Comparison of ENCODE assay signal across 8 cellular contexts in the genomic region with DNA sequence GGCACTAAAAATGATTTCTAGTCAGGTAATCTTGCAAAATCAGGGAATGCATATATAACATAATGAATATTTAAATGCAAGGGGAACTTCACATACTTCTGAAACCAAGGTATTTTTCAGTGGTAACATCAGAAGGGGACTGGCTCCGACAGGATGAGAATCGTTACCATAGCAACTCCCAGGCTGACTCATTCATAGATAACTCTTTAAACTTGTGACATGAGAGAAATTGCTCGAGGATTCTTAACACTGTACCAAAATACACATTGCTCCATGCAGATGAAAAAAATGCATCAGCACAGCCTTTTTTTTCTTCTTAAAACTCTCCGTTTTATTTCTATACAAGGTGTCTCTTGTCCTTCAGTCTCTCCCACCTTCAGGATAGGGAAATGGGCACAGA.
A peak's percentile ranks its signal among the peaks of the same experiment; 100 is the strongest.
DNase-seq lines count a peak whose midpoint lies in the region; ATAC-seq and TF ChIP-seq lines count a peak whose summit lies in the region.

No MANE protein-coding gene starts in this region.

- POLR2A ChIA-PET in IMR-90 (lab: Charles Lee; ENCODE audit: unreplicated experiment): no interaction called here

- H3K23ac ChIP-seq in IMR-90 (ENCODE audit: low read depth, low read length): 0 out of 2 replicates have a peak overlapping the region, but pooled peaks have one; percentile 31

- no peaks in the 10 kb centered on the region for H3K4me1 ChIP-seq in IMR-90 (ENCODE audit: control insufficient read depth, insufficient read depth, low read length)
- H3K4me1 ChIP-seq in aorta (ENCODE audit: control insufficient read depth in 1 of 2, insufficient read depth in 2 of 2, low read length in 2 of 2): no peaks in the 10 kb centered on the region

- ATAC-seq in GM18508 (IDR thresholded peaks at IDR 0.05; ENCODE audit: insufficient read depth, unreplicated experiment) (peak; percentile 99), GM21737 (IDR thresholded peaks at IDR 0.05; ENCODE audit: unreplicated experiment) (peak; percentile 99), IMR-90 (ENCODE audit: low read depth) (peak; percentile 90), aorta (ENCODE audit: low FRiP score) (no peak), sciatic nerve (no peak)

- H3K36me3 ChIP-seq in IMR-90 (ENCODE audit: control insufficient read depth, insufficient read depth, low read length) (no peaks in the 10 kb centered on the region), aorta (ENCODE audit: control insufficient read depth in 1 of 2, insufficient read depth in 2 of 2, low read length in 1 of 2) (no peaks in the 10 kb centered on the region)

- H3K9me3 ChIP-seq in IMR-90 (ENCODE audit: control insufficient read depth, insufficient read depth, low read length) (no peaks in the 10 kb centered on the region), aorta (ENCODE audit: control insufficient read depth, low read length) (no peaks in the 10 kb centered on the region)

- H2BK120ac ChIP-seq in IMR-90 (ENCODE audit: low read depth, low read length): no peak overlapping the region

- TF ChIP-seq RAD21 in IMR-90 (IDR thresholded peaks at IDR 0.05; ENCODE audit: low read length): no peak

- no CpG with 5 or more reads among the region's 4 CpGs for WGBS in IMR-90 (ENCODE audit: extremely low coverage in 2 of 2, insufficient read length in 1 of 2), 2 experiments
- WGBS in aorta, 2 donors: 9 to 11% methylated on average over 4 of the region's 4 CpGs

- H4K8ac ChIP-seq in IMR-90 (ENCODE audit: low read depth in 2 of 2, low read length in 2 of 2): no peak overlapping the region

- H4K5ac ChIP-seq in IMR-90 (ENCODE audit: low read depth, low read length): no peak overlapping the region

- no peaks in the 10 kb centered on the region for H3K9me1 ChIP-seq in IMR-90 (ENCODE audit: insufficient read depth, low read length)

- dilution Hi-C loops in IMR-90 (cut with HindIII; ENCODE audit: low sequenced_read_pairs, unreplicated experiment): no loop called here

- no peak for TF ChIP-seq CTCF in IMR-90 (conservative IDR thresholded peaks at IDR 0.05; ENCODE audit: low read depth, low read length)

- no peak overlapping the region for H3K18ac ChIP-seq in IMR-90 (ENCODE audit: low read depth, low read length)

- peaks cover 0 to 4% of the 10 kb centered on the region in 2 experiments; a peak in 1 of 4 replicates for H3K79me1 ChIP-seq in IMR-90 (ENCODE audit: low read depth in 1 of 2, low read length in 2 of 2)

- H3K56ac ChIP-seq in IMR-90 (ENCODE audit: extremely low read depth, insufficient read depth, low read length): no peak overlapping the region; the same call in 1 of the 2 replicates

- intact Hi-C loops in IMR-90 (cut with micrococcal nuclease): no loop called here
- intact Hi-C loops in aorta (cut with DNase I): no loop called here
- intact Hi-C loops in sciatic nerve (cut with DNase I): no loop called here

- no peak overlapping the region for H2AFZ ChIP-seq in IMR-90 (replicated peaks; ENCODE audit: low read length, poor library complexity)

- in situ Hi-C loops in IMR-90 (cut with MboI; ENCODE audit: low sequenced_read_pairs): no loop called here

- no peak overlapping the region for H3K4me2 ChIP-seq in IMR-90 (ENCODE audit: low read depth, low read length)

- no peaks in the 10 kb centered on the region for H3K27me3 ChIP-seq in IMR-90 (ENCODE audit: control insufficient read depth, insufficient read depth, low read length)
- H3K27me3 ChIP-seq in aorta (ENCODE audit: control insufficient read depth in 1 of 2, insufficient read depth in 2 of 2, low read length in 1 of 2): no peaks in the 10 kb centered on the region

- no TSS peak for BruUV-seq in IMR-90 (replicated peaks; lab: Mats Ljungman, UMichigan)

- H3K9ac ChIP-seq in IMR-90 (ENCODE audit: low read depth, low read length): no peak overlapping the region

- no peak for TF ChIP-seq POLR2A in IMR-90 (IDR thresholded peaks at IDR 0.05; ENCODE audit: low read depth, low read length)

- H2BK15ac ChIP-seq in IMR-90 (ENCODE audit: low read depth, low read length): no peak overlapping the region; the same call in 2 of the 3 replicates

- peak overlapping the region; percentile 19; the same call in 1 of the 2 replicates for H2AK5ac ChIP-seq in IMR-90 (ENCODE audit: low read depth, low read length)

- no peaks in the 10 kb centered on the region for H4K20me1 ChIP-seq in IMR-90 (ENCODE audit: insufficient read depth, low read length)

- H2AK9ac ChIP-seq in IMR-90 (replicated peaks; ENCODE audit: low read depth, low read length, poor library complexity): no peak overlapping the region

- no peak overlapping the region for H2BK5ac ChIP-seq in IMR-90 (ENCODE audit: low read depth, low read length, poor library complexity, severe bottlenecking)

- CTCF ChIA-PET in IMR-90 (lab: Yijun Ruan, JAX): interaction anchor here (1.4 kb wide), 1 partner anchor 15 kb away, joined by 6 read pairs; no protein-coding TSS in a partner anchor

- H4K91ac ChIP-seq in IMR-90 (ENCODE audit: insufficient read depth, low read depth, low read length): no peak overlapping the region

- DNase-seq in IMR-90 (peak; percentile 92), glomerular visceral epithelial cell (ENCODE audit: extremely low spot score) (peak; percentile 61), HuH-7 (ENCODE audit: low spot score) (no peak), aorta (no peak), AG20443 (ENCODE audit: low spot score) (no peak), sciatic nerve (ENCODE audit: low spot score) (no peak)

- H3K14ac ChIP-seq in IMR-90 (replicated peaks; ENCODE audit: low read depth, low read length): peak overlapping the region; percentile 59

- H3K4me3 ChIP-seq in IMR-90 (ENCODE audit: insufficient read depth, low read depth, low read length) (no peak overlapping the region), aorta (ENCODE audit: low read length in 2 of 2) (no peak overlapping the region)

- peak overlapping the region; percentile 65; the same call in 1 of the 2 replicates for H3K4ac ChIP-seq in IMR-90 (ENCODE audit: low read depth, low read length)

- no peak overlapping the region for H2BK20ac ChIP-seq in IMR-90 (ENCODE audit: low read depth, low read length)

- no peak overlapping the region for H3K27ac ChIP-seq in IMR-90 (ENCODE audit: insufficient read depth, low read length)
- H3K27ac ChIP-seq in aorta (ENCODE audit: low read depth in 1 of 2, low read length in 2 of 2): no peak overlapping the region

TF ChIP-seq in IMR-90, 13 proteins besides CTCF, POLR2A, EP300 and RAD21:
- 0 out of 2 replicates have a peak, but pooled peaks have one; percentile 5 for TF ChIP-seq CEBPB (IDR thresholded peaks at IDR 0.05; ENCODE audit: low read depth, low read length)
- no peak for TF ChIP-seq NFE2L2 (IDR thresholded peaks at IDR 0.05; ENCODE audit: low read depth, low read length)

Comparison
In these comparisons a context has a peak if more than half of its experiments do, and no peak if none do; other contexts are left out.
1. ATAC-seq: peak in GM18508 (single experiment), GM21737 (single experiment) and IMR-90 (single experiment); none in aorta (single experiment) and sciatic nerve (single experiment).
2. DNase-seq: peak in IMR-90 (single experiment) and glomerular visceral epithelial cell (single experiment); none in HuH-7 (single experiment), aorta (0 of 2), AG20443 (single experiment) and sciatic nerve (single experiment).